14 cellular contexts compared by ENCODE assay signal in the genomic region with DNA sequence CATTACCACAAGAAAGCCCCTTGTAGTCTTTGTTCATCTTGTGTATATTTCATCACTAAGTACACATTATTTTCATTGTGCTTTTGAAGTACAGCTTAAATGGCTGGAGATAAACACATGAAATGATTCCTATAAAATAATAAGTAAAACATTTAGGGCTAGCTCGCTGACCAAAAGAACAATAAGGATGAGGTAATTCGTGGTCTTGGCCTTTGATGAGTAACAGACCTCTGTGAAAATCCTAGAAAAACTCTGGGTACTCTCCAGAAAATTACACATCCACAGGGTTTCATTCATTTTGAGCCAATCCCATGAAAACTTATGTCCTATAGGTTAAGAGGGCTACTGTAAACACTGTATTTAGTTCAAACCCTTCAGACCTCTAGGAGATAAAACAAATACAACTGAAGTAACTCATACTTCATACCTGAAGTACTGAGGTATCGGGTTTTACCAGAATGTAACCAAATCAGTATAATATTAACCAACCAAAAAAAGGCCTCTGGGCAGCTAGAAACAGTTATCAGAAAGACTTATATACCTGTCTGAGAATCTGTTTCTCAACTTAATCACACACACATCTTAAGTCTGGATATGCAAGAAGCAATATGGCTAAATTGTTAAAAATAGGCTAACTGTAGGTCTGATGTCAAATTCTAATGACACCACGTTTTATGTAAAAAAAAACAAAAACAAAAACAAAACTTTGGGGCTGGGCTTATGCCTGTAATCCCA. TPM values are rescaled to one million over a fixed set of nuclear protein-coding genes. Genes with fewer than 3 reads are reported as not detected.
A peak's percentile ranks its signal among the peaks of the same experiment; 100 is the strongest.
DNase-seq lines count a peak whose midpoint lies in the region; ATAC-seq, FAIRE-seq and TF ChIP-seq lines count a peak whose summit lies in the region.
"Had no signal": no experiment of that assay in that cellular context is flagged by ENCODE, and none has a peak within 500 bp of the region (broad histone marks: within the 10 kb centered on the region; RNA-seq: fewer than 3 reads in every experiment).

No MANE protein-coding gene starts in this region.

- DNase-seq in AG04450 (ENCODE audit: low read depth, low spot score): peak; percentile 21
- DNase-seq in SW480 (ENCODE audit: low spot score): peak; percentile 11
- peak; percentile 44 for DNase-seq in glomerular visceral epithelial cell (ENCODE audit: extremely low spot score)
- DNase-seq in pancreas: no peak
- DNase-seq in NCI-H1436 treated with DMSO at 0.1 percent for 48 hours (lab: John Stamatoyannopoulos, UW): no peak
- DNase-seq in NCI-H2227 treated with DMSO at 0.1 percent for 48 hours (lab: John Stamatoyannopoulos, UW): no peak
- DNase-seq in GDM1 (lab: John Stamatoyannopoulos, UW): no peak
- DNase-seq: CD4-positive, alpha-beta memory T cell; cerebellar nuclear complex; head of caudate nucleus; NCI-H187 treated with DMSO at 0.1 percent for 48 hours had no signal

- H3K4me3 ChIP-seq in AG04450 (ENCODE audit: low read depth, low read length) (no peak overlapping the region), HEK293 (ENCODE audit: low read depth, low read length) (no peak overlapping the region), pancreas (no peak overlapping the region)

- CTCF ChIA-PET in AG04450 (lab: Charles Lee) (interaction anchor here (0.7 kb wide), 1 partner anchor 11 kb away, joined by 3 read pairs; no protein-coding TSS in a partner anchor), HEK293 (lab: Yijun Ruan, JAX) (no interaction called here)

- H3K9me3 ChIP-seq in AG04450 (ENCODE audit: control insufficient read depth, insufficient read depth, low read length) (no peaks in the 10 kb centered on the region), HEK293 (ENCODE audit: control insufficient read depth, insufficient read depth, low read depth, low read length) (no peaks in the 10 kb centered on the region), pancreas (no peaks in the 10 kb centered on the region)

- H3K27me3 ChIP-seq in AG04450 (ENCODE audit: control insufficient read depth, insufficient read depth, low read length) (no peaks in the 10 kb centered on the region), pancreas (no peaks in the 10 kb centered on the region)

- H3K27ac ChIP-seq in AG04450 (ENCODE audit: low read depth, low read length) (no peak overlapping the region), HEK293 (ENCODE audit: extremely low read depth, low read depth, low read length) (no peak overlapping the region), pancreas (no peak overlapping the region)

- H3K4me1 ChIP-seq in HEK293 (ENCODE audit: control insufficient read depth, insufficient read depth, low read length): peaks cover 9% of the 10 kb centered on the region
- H3K4me1 ChIP-seq in pancreas: no peaks in the 10 kb centered on the region

- FAIRE-seq in pancreas (lab: Jason Lieb, UNC): no peak

- POLR2A ChIA-PET in AG04450 (lab: Yijun Ruan, JAX) (interaction anchor here (0.5 kb wide), 1 partner anchor 1753 kb away, joined by 4 read pairs; no protein-coding TSS in a partner anchor), HEK293 (lab: Yijun Ruan, JAX) (interaction anchor here (1.4 kb wide), 1 partner anchor 31 kb away, joined by 7 read pairs; a partner anchor contains a TSS)

- no peak for ATAC-seq in pancreas
- ATAC-seq: Panc1, sciatic nerve had no signal

- H3K36me3 ChIP-seq in HEK293 (ENCODE audit: control insufficient read depth in 2 of 2, insufficient read depth in 1 of 2, low read length in 2 of 2): peaks cover 14 to 22% of the 10 kb centered on the region in 2 experiments; a peak in 2 of 3 replicates
- peaks cover 0 to 13% (median 4%) of the 10 kb centered on the region in 3 donors for H3K36me3 ChIP-seq in pancreas

- intact Hi-C loops in pancreas (cut with DNase I): no loop called here

- TF ChIP-seq CTCF in AG04450 (IDR thresholded peaks at IDR 0.05; ENCODE audit: low read depth, low read length): no peak
- no peak for TF ChIP-seq CTCF in HEK293 (tag by site-specific recombination; IDR thresholded peaks at IDR 0.05)
- no peak for TF ChIP-seq CTCF in pancreas (IDR thresholded peaks at IDR 0.05)

- 78 to 81% methylated on average over 4 of the region's 4 CpGs for WGBS in pancreas, 2 donors

TF ChIP-seq in HEK293, 187 proteins besides CTCF, POLR2A, EP300 and RAD21 (continues in another document):
- TF ChIP-seq ZBTB20 (tag by site-specific recombination; IDR thresholded peaks at IDR 0.05): no peak
- TF ChIP-seq KLF16 (tag by site-specific recombination; IDR thresholded peaks at IDR 0.05): no peak
- no peak for TF ChIP-seq YY1 (tag by site-specific recombination; IDR thresholded peaks at IDR 0.05)
- TF ChIP-seq, protein P1, sequence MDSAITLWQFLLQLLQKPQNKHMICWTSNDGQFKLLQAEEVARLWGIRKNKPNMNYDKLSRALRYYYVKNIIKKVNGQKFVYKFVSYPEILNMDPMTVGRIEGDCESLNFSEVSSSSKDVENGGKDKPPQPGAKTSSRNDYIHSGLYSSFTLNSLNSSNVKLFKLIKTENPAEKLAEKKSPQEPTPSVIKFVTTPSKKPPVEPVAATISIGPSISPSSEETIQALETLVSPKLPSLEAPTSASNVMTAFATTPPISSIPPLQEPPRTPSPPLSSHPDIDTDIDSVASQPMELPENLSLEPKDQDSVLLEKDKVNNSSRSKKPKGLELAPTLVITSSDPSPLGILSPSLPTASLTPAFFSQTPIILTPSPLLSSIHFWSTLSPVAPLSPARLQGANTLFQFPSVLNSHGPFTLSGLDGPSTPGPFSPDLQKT (IDR thresholded peaks at IDR 0.05; ENCODE audit: borderline replicate concordance, low read depth, low read length): no peak
- no peak for TF ChIP-seq SP7 (tag by site-specific recombination; IDR thresholded peaks at IDR 0.05)
- TF ChIP-seq, protein P2, sequence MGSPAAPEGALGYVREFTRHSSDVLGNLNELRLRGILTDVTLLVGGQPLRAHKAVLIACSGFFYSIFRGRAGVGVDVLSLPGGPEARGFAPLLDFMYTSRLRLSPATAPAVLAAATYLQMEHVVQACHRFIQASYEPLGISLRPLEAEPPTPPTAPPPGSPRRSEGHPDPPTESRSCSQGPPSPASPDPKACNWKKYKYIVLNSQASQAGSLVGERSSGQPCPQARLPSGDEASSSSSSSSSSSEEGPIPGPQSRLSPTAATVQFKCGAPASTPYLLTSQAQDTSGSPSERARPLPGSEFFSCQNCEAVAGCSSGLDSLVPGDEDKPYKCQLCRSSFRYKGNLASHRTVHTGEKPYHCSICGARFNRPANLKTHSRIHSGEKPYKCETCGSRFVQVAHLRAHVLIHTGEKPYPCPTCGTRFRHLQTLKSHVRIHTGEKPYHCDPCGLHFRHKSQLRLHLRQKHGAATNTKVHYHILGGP (tag by site-specific recombination; IDR thresholded peaks at IDR 0.05): peak; percentile 78
- TF ChIP-seq FEZF1 (tag by site-specific recombination; IDR thresholded peaks at IDR 0.05): peak; percentile 92
- TF ChIP-seq ZNF266 (tag by site-specific recombination; IDR thresholded peaks at IDR 0.05; ENCODE audit: low read depth): no peak
- TF ChIP-seq, protein P3, sequence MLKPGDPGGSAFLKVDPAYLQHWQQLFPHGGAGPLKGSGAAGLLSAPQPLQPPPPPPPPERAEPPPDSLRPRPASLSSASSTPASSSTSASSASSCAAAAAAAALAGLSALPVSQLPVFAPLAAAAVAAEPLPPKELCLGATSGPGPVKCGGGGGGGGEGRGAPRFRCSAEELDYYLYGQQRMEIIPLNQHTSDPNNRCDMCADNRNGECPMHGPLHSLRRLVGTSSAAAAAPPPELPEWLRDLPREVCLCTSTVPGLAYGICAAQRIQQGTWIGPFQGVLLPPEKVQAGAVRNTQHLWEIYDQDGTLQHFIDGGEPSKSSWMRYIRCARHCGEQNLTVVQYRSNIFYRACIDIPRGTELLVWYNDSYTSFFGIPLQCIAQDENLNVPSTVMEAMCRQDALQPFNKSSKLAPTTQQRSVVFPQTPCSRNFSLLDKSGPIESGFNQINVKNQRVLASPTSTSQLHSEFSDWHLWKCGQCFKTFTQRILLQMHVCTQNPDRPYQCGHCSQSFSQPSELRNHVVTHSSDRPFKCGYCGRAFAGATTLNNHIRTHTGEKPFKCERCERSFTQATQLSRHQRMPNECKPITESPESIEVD (tag by site-specific recombination; IDR thresholded peaks at IDR 0.05): peak; percentile 91
- TF ChIP-seq, protein P4, sequence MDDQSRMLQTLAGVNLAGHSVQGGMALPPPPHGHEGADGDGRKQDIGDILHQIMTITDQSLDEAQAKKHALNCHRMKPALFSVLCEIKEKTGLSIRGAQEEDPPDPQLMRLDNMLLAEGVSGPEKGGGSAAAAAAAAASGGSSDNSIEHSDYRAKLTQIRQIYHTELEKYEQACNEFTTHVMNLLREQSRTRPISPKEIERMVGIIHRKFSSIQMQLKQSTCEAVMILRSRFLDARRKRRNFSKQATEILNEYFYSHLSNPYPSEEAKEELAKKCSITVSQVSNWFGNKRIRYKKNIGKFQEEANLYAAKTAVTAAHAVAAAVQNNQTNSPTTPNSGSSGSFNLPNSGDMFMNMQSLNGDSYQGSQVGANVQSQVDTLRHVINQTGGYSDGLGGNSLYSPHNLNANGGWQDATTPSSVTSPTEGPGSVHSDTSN (CRISPR knock-in tag; IDR thresholded peaks at IDR 0.05): no peak
- TF ChIP-seq, protein P5, sequence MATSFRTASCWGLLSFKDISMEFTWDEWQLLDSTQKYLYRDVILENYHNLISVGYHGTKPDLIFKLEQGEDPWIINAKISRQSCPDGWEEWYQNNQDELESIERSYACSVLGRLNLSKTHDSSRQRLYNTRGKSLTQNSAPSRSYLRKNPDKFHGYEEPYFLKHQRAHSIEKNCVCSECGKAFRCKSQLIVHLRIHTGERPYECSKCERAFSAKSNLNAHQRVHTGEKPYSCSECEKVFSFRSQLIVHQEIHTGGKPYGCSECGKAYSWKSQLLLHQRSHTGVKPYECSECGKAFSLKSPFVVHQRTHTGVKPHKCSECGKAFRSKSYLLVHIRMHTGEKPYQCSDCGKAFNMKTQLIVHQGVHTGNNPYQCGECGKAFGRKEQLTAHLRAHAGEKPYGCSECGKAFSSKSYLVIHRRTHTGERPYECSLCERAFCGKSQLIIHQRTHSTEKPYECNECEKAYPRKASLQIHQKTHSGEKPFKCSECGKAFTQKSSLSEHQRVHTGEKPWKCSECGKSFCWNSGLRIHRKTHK (tag by site-specific recombination; IDR thresholded peaks at IDR 0.05): no peak

RNA-seq across cellular contexts. Expression of a gene that starts 31.0 kb away (rescaled TPM):
- polyA plus RNA-seq in AG04450 (2011; rRNA removed) (29.5 and 46.8 TPM in 2 replicates), pancreas (10 to 100 TPM; 34.9 to 57.0 TPM)
- 6.6 and 8.0 TPM in 2 replicates for polyA minus RNA-seq in AG04450 (2011; rRNA and poly(A)+ RNA removed)
- 10 to 100 TPM; 12.6 to 20.8 (median 17.0) TPM for total RNA-seq in pancreas

Comparison
In these comparisons a context has a peak if more than half of its experiments do, and no peak if none do; other contexts are left out.
1. DNase-seq: peak in AG04450 (single experiment), SW480 (single experiment) and glomerular visceral epithelial cell (single experiment); none in pancreas (0 of 6), NCI-H1436 treated with DMSO at 0.1 percent for 48 hours (single experiment), NCI-H2227 treated with DMSO at 0.1 percent for 48 hours (single experiment) and GDM1 (single experiment).